9 cellular contexts compared by ENCODE assay signal in the genomic region with DNA sequence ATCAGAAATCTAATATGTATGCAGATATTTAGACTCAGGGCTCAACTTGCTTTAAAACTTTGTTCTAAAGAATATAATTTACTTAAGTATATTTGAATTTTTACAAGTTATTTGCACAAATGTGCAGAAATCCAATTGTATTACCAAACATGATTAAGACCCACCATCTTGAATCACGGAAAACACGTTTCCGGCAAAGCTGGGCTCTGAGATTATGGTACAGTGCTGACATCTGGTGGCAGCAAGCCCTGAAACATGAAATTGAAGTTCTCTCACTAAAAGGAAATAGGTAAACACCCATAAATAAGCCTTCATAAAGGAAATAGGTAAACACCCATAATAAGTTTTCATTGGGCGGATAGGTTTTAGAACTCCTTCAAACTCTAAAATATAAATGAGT.
DNase-seq lines count a peak whose midpoint lies in the region; ATAC-seq, FAIRE-seq and TF ChIP-seq lines count a peak whose summit lies in the region.
"Had no signal": no experiment of that assay in that cellular context is flagged by ENCODE, and none has a peak within 500 bp of the region (broad histone marks: within the 10 kb centered on the region; RNA-seq: fewer than 3 reads in every experiment).

No MANE protein-coding gene starts in this region.

- no peak overlapping the region for H3K4me3 ChIP-seq in CD8-positive, alpha-beta memory T cell (ENCODE audit: low read length)
- H3K4me3 ChIP-seq in H7 (ENCODE audit: insufficient read depth, low read depth, low read length) (no peak overlapping the region), H1 (ENCODE audit: extremely low read depth in 1 of 4, insufficient read depth in 2 of 4, low read depth in 3 of 4, low read length in 4 of 4) (no peak overlapping the region), mucosa of descending colon (no peak overlapping the region)

- H3K9me3 ChIP-seq in CD8-positive, alpha-beta memory T cell (ENCODE audit: low read length) = no peaks in the 10 kb centered on the region
- H3K9me3 ChIP-seq in H1 (ENCODE audit: insufficient read depth in 2 of 2, low read depth in 1 of 2, low read length in 1 of 2) (no peaks in the 10 kb centered on the region), mucosa of descending colon (no peaks in the 10 kb centered on the region)

- peak; percentile 82 to 85 for TF ChIP-seq RAD21 in H1 (IDR thresholded peaks at IDR 0.05 in 1 of 2, conservative IDR thresholded peaks at IDR 0.05 in 1 of 2; ENCODE audit: low read depth in 2 of 2, low read length in 2 of 2)

- no peak overlapping the region for H3K18ac ChIP-seq in H1 (ENCODE audit: extremely low read depth, low read length)

- no peaks in the 10 kb centered on the region for H3K36me3 ChIP-seq in CD8-positive, alpha-beta memory T cell (ENCODE audit: insufficient read depth, low read length)
- H3K36me3 ChIP-seq in H7 (replicated peaks; ENCODE audit: control insufficient read depth, insufficient read depth, low read length) (no peaks in the 10 kb centered on the region), H1 (ENCODE audit: control insufficient read depth in 2 of 4, insufficient read depth in 4 of 4, low read length in 3 of 4) (no peaks in the 10 kb centered on the region), mucosa of descending colon (ENCODE audit: low read depth) (no peaks in the 10 kb centered on the region)

- H3K4me3 Mint-ChIP-seq in CD8-positive, alpha-beta memory T cell = no peak overlapping the region
- no peak overlapping the region for H3K4me3 Mint-ChIP-seq in stimulated activated effector memory CD8-positive, alpha-beta T cell treated with anti-CD3 and anti-CD28 coated beads, Interleukin-12 subunit alpha, Interleukin-12 subunit beta, amount 100 ng/mL, for 72 hours

- H3K23me2 ChIP-seq in H1 (ENCODE audit: low read depth, low read length) = no peaks in the 10 kb centered on the region

- H3K36me3 Mint-ChIP-seq in CD8-positive, alpha-beta memory T cell = no peaks in the 10 kb centered on the region
- H3K36me3 Mint-ChIP-seq in stimulated activated effector memory CD8-positive, alpha-beta T cell treated with anti-CD3 and anti-CD28 coated beads, Interleukin-12 subunit alpha, Interleukin-12 subunit beta, amount 100 ng/mL, for 72 hours = no peaks in the 10 kb centered on the region
- H3K36me3 Mint-ChIP-seq: IgD-negative memory B cell had no signal

- peaks cover 0 to 4% (median 0%) of the 10 kb centered on the region in 5 donors for H3K9me3 Mint-ChIP-seq in CD8-positive, alpha-beta memory T cell
- H3K9me3 Mint-ChIP-seq in stimulated activated effector memory CD8-positive, alpha-beta T cell treated with anti-CD3 and anti-CD28 coated beads, Interleukin-12 subunit alpha, Interleukin-12 subunit beta, amount 100 ng/mL, for 72 hours = no peaks in the 10 kb centered on the region
- H3K9me3 Mint-ChIP-seq: IgD-negative memory B cell had no signal

- CTCF ChIA-PET in CD8-positive, alpha-beta memory T cell (lab: Charles Lee) = interaction anchor here (0.8 to 3.2 kb wide), 4 partner anchors 193 to 1776 kb away, joined by 3 to 13 read pairs (median 6); no protein-coding TSS in a partner anchor
- CTCF ChIA-PET in H1 (lab: Charles Lee; ENCODE audit: partially characterized antibody) = interaction anchor here (0.8 to 1.9 kb wide), 3 partner anchors 59 to 208 kb away, joined by 3 to 20 read pairs (median 3); no protein-coding TSS in a partner anchor

- no peak overlapping the region for H2BK12ac ChIP-seq in H1 (ENCODE audit: low read depth, low read length)

- H3K27me3 ChIP-seq in CD8-positive, alpha-beta memory T cell (ENCODE audit: insufficient read depth, low read length, poor library complexity, severe bottlenecking) = no peaks in the 10 kb centered on the region
- H3K27me3 ChIP-seq in H7 (ENCODE audit: control insufficient read depth, insufficient read depth, low read length) (no peaks in the 10 kb centered on the region), H1 (replicated peaks in 1 of 4; ENCODE audit: control insufficient read depth in 3 of 4, extremely low read depth in 1 of 4, insufficient read depth in 3 of 4, low read length in 3 of 4) (no peaks in the 10 kb centered on the region)

- peak; percentile 34 for ATAC-seq in mucosa of descending colon
- no peak for ATAC-seq in stimulated activated effector memory CD8-positive, alpha-beta T cell treated with anti-CD3 and anti-CD28 coated beads, Interleukin-12 subunit alpha, Interleukin-12 subunit beta, amount 100 ng/mL, for 72 hours
- no peak for ATAC-seq in GM21367 (IDR thresholded peaks at IDR 0.05; ENCODE audit: unreplicated experiment)

- no peaks in the 10 kb centered on the region for H3K79me2 ChIP-seq in H1 (ENCODE audit: control insufficient read depth in 1 of 2, insufficient read depth in 2 of 2, low read length in 2 of 2)

- intact Hi-C loops in mucosa of descending colon (cut with DNase I, micrococcal nuclease) = loop anchor here in 1 of 2 donors (10.0 kb wide), 1 partner anchor 213 kb away; no protein-coding TSS in a partner anchor

- no peak overlapping the region for H2BK5ac ChIP-seq in H1 (ENCODE audit: low read depth, low read length)

- no peak overlapping the region for H4K5ac ChIP-seq in H1 (ENCODE audit: insufficient read length, low read depth, low read length)

- H2BK20ac ChIP-seq in H1 (ENCODE audit: low read length) = no peak overlapping the region

- peaks cover 0 to 11% (median 6%) of the 10 kb centered on the region in 3 donors for H3K4me1 Mint-ChIP-seq in CD8-positive, alpha-beta memory T cell
- no peaks in the 10 kb centered on the region for H3K4me1 Mint-ChIP-seq in stimulated activated effector memory CD8-positive, alpha-beta T cell treated with anti-CD3 and anti-CD28 coated beads, Interleukin-12 subunit alpha, Interleukin-12 subunit beta, amount 100 ng/mL, for 72 hours

- H3K79me1 ChIP-seq in H1 (ENCODE audit: low read depth, low read length) = no peaks in the 10 kb centered on the region

- H3K14ac ChIP-seq in H1 (ENCODE audit: insufficient read length) = no peak overlapping the region

- no peak overlapping the region for H2AFZ ChIP-seq in H1 (ENCODE audit: low read length)

- H4K91ac ChIP-seq in H1 (replicated peaks; ENCODE audit: insufficient read length, low read length) = no peak overlapping the region

- no peak overlapping the region for H3K4ac ChIP-seq in H1 (replicated peaks; ENCODE audit: insufficient read length, low read depth, low read length)

- no peak overlapping the region for H3K4me2 ChIP-seq in H1 (ENCODE audit: insufficient read depth in 1 of 2, low read depth in 2 of 2, low read length in 2 of 2)

- H2AK5ac ChIP-seq in H1 (ENCODE audit: low read depth, low read length) = no peak overlapping the region

- no peak overlapping the region for H2BK120ac ChIP-seq in H1 (replicated peaks; ENCODE audit: low read depth, low read length)

- no peak overlapping the region for H3K9ac ChIP-seq in H1 (replicated peaks in 1 of 4; ENCODE audit: extremely low read depth in 1 of 4, low read depth in 3 of 4, low read length in 3 of 4)

- H3K56ac ChIP-seq in H1 (replicated peaks; ENCODE audit: insufficient read length, low read depth, low read length) = no peak overlapping the region

- H3K27ac ChIP-seq in CD8-positive, alpha-beta memory T cell (ENCODE audit: low read depth, low read length) = no peak overlapping the region
- H3K27ac ChIP-seq in H1 (ENCODE audit: low read depth, low read length) = no peak overlapping the region

- no peak overlapping the region for H4K8ac ChIP-seq in H1 (ENCODE audit: extremely low read depth, insufficient read depth, low read length)

- no peaks in the 10 kb centered on the region for H3K4me1 ChIP-seq in CD8-positive, alpha-beta memory T cell (ENCODE audit: insufficient read depth, low read length)
- H3K4me1 ChIP-seq in H1 (replicated peaks in 1 of 4; ENCODE audit: control insufficient read depth in 3 of 4, insufficient read depth in 4 of 4, low read length in 3 of 4) (no peaks in the 10 kb centered on the region), mucosa of descending colon (ENCODE audit: low read depth) (peaks cover 5% of the 10 kb centered on the region)

- peaks cover 0 to 7% of the 10 kb centered on the region in 2 donors for H3K27me3 Mint-ChIP-seq in CD8-positive, alpha-beta memory T cell

- TF ChIP-seq CTCF in H1 (IDR thresholded peaks at IDR 0.05; ENCODE audit: control extremely low read depth in 1 of 3, insufficient read depth in 1 of 3, low read depth in 1 of 3, low read length in 3 of 3) (peak; percentile 5 to 61 (median 38); a peak in 3 of 4 replicates), mucosa of descending colon (IDR thresholded peaks at IDR 0.05) (no peak)

- 29% methylated on average over 4 of the region's 4 CpGs; no CpG with 5 or more reads in 1 of the 2 experiments for WGBS in H1 (ENCODE audit: extremely low coverage in 1 of 2, insufficient coverage in 1 of 2, insufficient read length in 1 of 2, insufficient replicate concordance in 2 of 2, low coverage in 1 of 2, low lambda C conversion rate in 2 of 2, missing lambda C conversion rate in 1 of 2), 2 experiments

- no peak overlapping the region for H2BK15ac ChIP-seq in H1 (ENCODE audit: low read length)

- DNase-seq in CD8-positive, alpha-beta memory T cell = peak; percentile 5 to 71 (median 41)
- DNase-seq in H7 (peak; percentile 33), NCI-H774 (lab: John Stamatoyannopoulos, UW) (peak; percentile 34), H1 (ENCODE audit: low read depth in 1 of 2, low spot score in 2 of 2) (no peak), mucosa of descending colon (peak in 2 of 3 donors; percentile 50 to 80)
- peak; percentile 19 to 37 for DNase-seq in activated CD8-positive, alpha-beta memory T cell treated with anti-CD3 and anti-CD28 coated beads for 1 hour (ENCODE audit: extremely low read depth in 1 of 2, low read depth in 1 of 2)
- DNase-seq in stimulated activated effector memory CD8-positive, alpha-beta T cell treated with anti-CD3 and anti-CD28 coated beads, Interleukin-12 subunit alpha, Interleukin-12 subunit beta, amount 100 ng/mL, for 72 hours (ENCODE audit: low spot score in 2 of 2) = peak; percentile 2 to 55

- H4K20me1 ChIP-seq in H1 (replicated peaks in 1 of 2; ENCODE audit: control insufficient read depth in 1 of 2, insufficient read depth in 2 of 2, low read length in 2 of 2) = no peaks in the 10 kb centered on the region

- no peak overlapping the region for H3K23ac ChIP-seq in H1 (ENCODE audit: insufficient read length)

- no peak for TF ChIP-seq POLR2A in H1 (IDR thresholded peaks at IDR 0.05; ENCODE audit: control extremely low read depth in 1 of 2, low read depth in 2 of 2, low read length in 2 of 2)

- POLR2A ChIA-PET in CD8-positive, alpha-beta memory T cell (lab: Charles Lee) = interaction anchor here (0.5 to 0.6 kb wide), 2 partner anchors 12 to 51 kb away, joined by 3 read pairs; no protein-coding TSS in a partner anchor
- POLR2A ChIA-PET in H1 (lab: Charles Lee; ENCODE audit: partially characterized antibody) = no interaction called here

- TF ChIP-seq EP300 in H1 (IDR thresholded peaks at IDR 0.05; ENCODE audit: borderline replicate concordance in 1 of 2, low read depth in 2 of 2, low read length in 2 of 2) = no peak

- peak; percentile 78 for FAIRE-seq in H1 (lab: Jason Lieb, UNC)

- no peak overlapping the region for H3K27ac Mint-ChIP-seq in CD8-positive, alpha-beta memory T cell
- no peak overlapping the region for H3K27ac Mint-ChIP-seq in stimulated activated effector memory CD8-positive, alpha-beta T cell treated with anti-CD3 and anti-CD28 coated beads, Interleukin-12 subunit alpha, Interleukin-12 subunit beta, amount 100 ng/mL, for 72 hours
- H3K27ac Mint-ChIP-seq: IgD-negative memory B cell had no signal

TF ChIP-seq in H1, 55 proteins besides CTCF, POLR2A, EP300 and RAD21 (continues in another document):
- no peak for TF ChIP-seq CTBP2 (IDR thresholded peaks at IDR 0.05; ENCODE audit: borderline replicate concordance, insufficient read depth, insufficient read length, low read length)

Comparison
In these comparisons a context has a peak if more than half of its experiments do, and no peak if none do; other contexts are left out.
1. DNase-seq: peak in CD8-positive, alpha-beta memory T cell (5 of 5), H7 (single experiment), NCI-H774 (single experiment), activated CD8-positive, alpha-beta memory T cell treated with anti-CD3 and anti-CD28 coated beads for 1 hour (2 of 2), mucosa of descending colon (2 of 3) and stimulated activated effector memory CD8-positive, alpha-beta T cell treated with anti-CD3 and anti-CD28 coated beads, Interleukin-12 subunit alpha, Interleukin-12 subunit beta, amount 100 ng/mL, for 72 hours (2 of 2); none in H1 (0 of 2).